Comparison of ENCODE assay signal across 17 cellular contexts in the genomic region with DNA sequence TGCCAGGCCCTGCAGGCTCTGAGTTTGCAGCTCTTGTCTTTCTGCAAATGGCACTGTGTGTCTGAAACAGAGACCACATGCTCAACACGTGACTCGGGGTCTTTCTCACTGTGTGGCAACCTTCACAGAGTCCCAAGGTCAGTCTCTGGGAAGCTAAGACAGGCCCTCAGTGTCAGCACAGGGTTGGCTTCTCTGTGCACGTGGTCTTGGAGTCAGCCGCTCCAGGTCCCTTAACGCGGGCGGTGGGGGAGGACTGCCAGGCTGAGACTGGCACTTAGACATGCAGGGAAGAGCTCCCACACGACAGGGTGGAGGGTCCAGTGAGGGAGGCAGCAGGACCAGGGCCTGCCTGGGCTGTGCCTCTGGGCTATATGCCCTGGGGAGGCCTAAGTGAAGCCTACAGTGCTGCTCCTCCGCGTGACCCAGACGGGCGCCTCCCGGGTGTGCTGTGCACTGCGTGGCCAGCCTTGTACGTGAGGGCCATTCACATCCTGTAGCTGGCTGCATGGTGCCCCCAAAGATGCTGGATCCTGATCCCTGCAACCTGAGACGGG.
DNase-seq lines count a peak whose midpoint lies in the region; ATAC-seq, FAIRE-seq and TF ChIP-seq lines count a peak whose summit lies in the region.
"Had no signal": no experiment of that assay in that cellular context is flagged by ENCODE, and none has a peak within 500 bp of the region (broad histone marks: within the 10 kb centered on the region; RNA-seq: fewer than 3 reads in every experiment).

No MANE protein-coding gene starts in this region.

- DNase-seq in breast epithelium (ENCODE audit: low spot score in 2 of 2) (peak in 1 of 2 donors; percentile 43), MCF 10A (ENCODE audit: unreplicated experiment) (no peak), glutamatergic neuron (peak; percentile 11), ovary (peak in 3 of 5 donors; percentile 23 to 32 (median 30)), upper lobe of right lung (peak; percentile 61), G401 (ENCODE audit: low spot score) (no peak), GM12891 (ENCODE audit: insufficient read length, low spot score) (no peak)
- DNase-seq: activated CD8-positive, alpha-beta T cell treated with anti-CD3 and anti-CD28 coated beads, Interleukin-2, amount 10 ng/mL, durations not matched to agents 7 days and 5 days; immature natural killer cell; NCI-H2107; NCI-H748 treated with DMSO at 0.1 percent for 48 hours; nucleus accumbens; stimulated activated naive CD8-positive, alpha-beta T cell treated with anti-CD3 and anti-CD28 coated beads, Interleukin-15, Interleukin-2, amounts not matched to agents 100 U/mL and 50 U/mL, for 24 hours had no signal

- H3K4me1 Mint-ChIP-seq in MCF 10A (ENCODE audit: insufficient read depth, unreplicated experiment): peaks cover 18% of the 10 kb centered on the region
- peaks cover 23% of the 10 kb centered on the region for H3K4me1 Mint-ChIP-seq in glutamatergic neuron (ENCODE audit: low read depth, unreplicated experiment)
- H3K4me1 Mint-ChIP-seq: activated T-helper 17 cell treated with anti-CD3 and anti-CD28 coated beads, Interleukin-2, amount 50 U/mL, for 72 hours; immature natural killer cell had no signal

- in situ Hi-C loops in G401 (cut with HindIII; ENCODE audit: low sequenced_read_pairs): no loop called here

- H3K4me3 ChIP-seq in breast epithelium: no peak overlapping the region
- no peak overlapping the region for H3K4me3 ChIP-seq in ovary
- H3K4me3 ChIP-seq in upper lobe of right lung: no peak overlapping the region

- TF ChIP-seq POLR2A in breast epithelium (IDR thresholded peaks at IDR 0.05) (no peak), ovary (IDR thresholded peaks at IDR 0.05) (no peak), GM12891 (IDR thresholded peaks at IDR 0.05; ENCODE audit: low read depth, low read length) (no peak)

- no peaks in the 10 kb centered on the region for H3K36me3 ChIP-seq in breast epithelium
- no peaks in the 10 kb centered on the region for H3K36me3 ChIP-seq in ovary
- H3K36me3 ChIP-seq in upper lobe of right lung: no peaks in the 10 kb centered on the region

- 79 to 80% (median 79%) methylated on average over 16 of the region's 16 CpGs for WGBS in ovary, 3 donors

- H3K9me3 Mint-ChIP-seq in MCF 10A (ENCODE audit: unreplicated experiment) (no peaks in the 10 kb centered on the region), glutamatergic neuron (ENCODE audit: unreplicated experiment) (peaks cover 2% of the 10 kb centered on the region)
- H3K9me3 Mint-ChIP-seq: activated T-helper 17 cell treated with anti-CD3 and anti-CD28 coated beads, Interleukin-2, amount 50 U/mL, for 72 hours; immature natural killer cell; mesothelial cell of epicardium had no signal

- POLR2A ChIA-PET in MCF 10A (lab: Yijun Ruan, JAX): interaction anchor here (0.6 kb wide), 1 partner anchor 1944 kb away, joined by 4 read pairs; no protein-coding TSS in a partner anchor

- no peaks in the 10 kb centered on the region for H3K9me3 ChIP-seq in breast epithelium
- H3K9me3 ChIP-seq in ovary: no peaks in the 10 kb centered on the region
- H3K9me3 ChIP-seq in upper lobe of right lung: no peaks in the 10 kb centered on the region

- H3K36me3 Mint-ChIP-seq in MCF 10A (ENCODE audit: insufficient read depth, unreplicated experiment): peaks cover 4% of the 10 kb centered on the region
- peaks cover 4% of the 10 kb centered on the region for H3K36me3 Mint-ChIP-seq in glutamatergic neuron (ENCODE audit: unreplicated experiment)
- H3K36me3 Mint-ChIP-seq: immature natural killer cell, mesothelial cell of epicardium had no signal

- intact Hi-C loops in breast epithelium (cut with DNase I; ENCODE audit: low total_unique reads) (no loop called here), MCF 10A (cut with micrococcal nuclease) (no loop called here), ovary (cut with DNase I) (loop anchor here in 1 of 4 donors (5.0 kb wide), 2 partner anchors 74 to 489 kb away; no protein-coding TSS in a partner anchor), upper lobe of right lung (cut with DNase I) (no loop called here)

- H3K4me1 ChIP-seq in breast epithelium (peaks cover 0 to 33% of the 10 kb centered on the region in 2 donors), ovary (ENCODE audit: insufficient read depth) (peaks cover 60% of the 10 kb centered on the region), upper lobe of right lung (peaks cover 66% of the 10 kb centered on the region)

- H3K27ac Mint-ChIP-seq in MCF 10A (ENCODE audit: low read depth, unreplicated experiment): no peak overlapping the region
- H3K27ac Mint-ChIP-seq in glutamatergic neuron (ENCODE audit: unreplicated experiment): no peak overlapping the region
- H3K27ac Mint-ChIP-seq: activated CD8-positive, alpha-beta T cell treated with anti-CD3 and anti-CD28 coated beads, Interleukin-2, amount 10 ng/mL, durations not matched to agents 7 days and 5 days; activated T-helper 17 cell treated with anti-CD3 and anti-CD28 coated beads, Interleukin-2, amount 50 U/mL, for 72 hours; immature natural killer cell; mesothelial cell of epicardium had no signal

- H3K27me3 ChIP-seq in breast epithelium (peaks cover 0 to 9% of the 10 kb centered on the region in 2 donors), ovary (no peaks in the 10 kb centered on the region), upper lobe of right lung (peaks cover 6% of the 10 kb centered on the region)

- peak overlapping the region; percentile 88 to 89 for H3K27ac ChIP-seq in breast epithelium
- H3K27ac ChIP-seq in ovary: no peak overlapping the region
- peak overlapping the region; percentile 13 for H3K27ac ChIP-seq in upper lobe of right lung

- no peak for TF ChIP-seq EP300 in ovary (IDR thresholded peaks at IDR 0.05)

- H3K4me3 Mint-ChIP-seq in MCF 10A (ENCODE audit: unreplicated experiment) (no peak overlapping the region), glutamatergic neuron (ENCODE audit: unreplicated experiment) (no peak overlapping the region)
- H3K4me3 Mint-ChIP-seq: activated CD8-positive, alpha-beta T cell treated with anti-CD3 and anti-CD28 coated beads, Interleukin-2, amount 10 ng/mL, durations not matched to agents 7 days and 5 days; activated T-helper 17 cell treated with anti-CD3 and anti-CD28 coated beads, Interleukin-2, amount 50 U/mL, for 72 hours; immature natural killer cell; mesothelial cell of epicardium had no signal

- CTCF ChIA-PET in MCF 10A (lab: Yijun Ruan, JAX): no interaction called here

- ATAC-seq in upper lobe of right lung (no peak), HG02678 (IDR thresholded peaks at IDR 0.05; ENCODE audit: unreplicated experiment) (no peak)
- ATAC-seq: activated CD8-positive, alpha-beta T cell treated with anti-CD3 and anti-CD28 coated beads, Interleukin-2, amount 10 ng/mL, durations not matched to agents 7 days and 5 days; activated T-helper 17 cell treated with anti-CD3 and anti-CD28 coated beads, Interleukin-2, amount 50 U/mL, for 72 hours; Panc1; stimulated activated naive CD8-positive, alpha-beta T cell treated with anti-CD3 and anti-CD28 coated beads, Interleukin-15, Interleukin-2, amounts not matched to agents 100 U/mL and 50 U/mL, for 24 hours had no signal

- H3K27me3 Mint-ChIP-seq in MCF 10A (ENCODE audit: insufficient read depth, unreplicated experiment): no peaks in the 10 kb centered on the region
- H3K27me3 Mint-ChIP-seq in glutamatergic neuron (ENCODE audit: unreplicated experiment): peaks cover 4% of the 10 kb centered on the region
- H3K27me3 Mint-ChIP-seq: activated T-helper 17 cell treated with anti-CD3 and anti-CD28 coated beads, Interleukin-2, amount 50 U/mL, for 72 hours had no signal

- no peak for FAIRE-seq in GM12891 (lab: Jason Lieb, UNC)

- TF ChIP-seq CTCF in breast epithelium (IDR thresholded peaks at IDR 0.05) (no peak), MCF 10A (IDR thresholded peaks at IDR 0.05; ENCODE audit: unreplicated experiment) (no peak), glutamatergic neuron (IDR thresholded peaks at IDR 0.05; ENCODE audit: partially characterized antibody, unreplicated experiment) (no peak), ovary (IDR thresholded peaks at IDR 0.05) (no peak), upper lobe of right lung (IDR thresholded peaks at IDR 0.05) (no peak)

- BruUV-seq in MCF 10A (replicated peaks; lab: Mats Ljungman, UMichigan): no TSS peak

TF ChIP-seq in GM12891, 5 proteins besides CTCF, POLR2A, EP300 and RAD21:
- no peak for TF ChIP-seq PAX5 (IDR thresholded peaks at IDR 0.05; ENCODE audit: insufficient read depth, low read length, severe bottlenecking)
- TF ChIP-seq TAF1 (IDR thresholded peaks at IDR 0.05; ENCODE audit: low read depth, low read length): no peak
- no peak for TF ChIP-seq POLR2AphosphoS5 (IDR thresholded peaks at IDR 0.05; ENCODE audit: low read depth, low read length)
- no peak for TF ChIP-seq POU2F2 (IDR thresholded peaks at IDR 0.05; ENCODE audit: low read depth, low read length)
- TF ChIP-seq SPI1 (IDR thresholded peaks at IDR 0.05; ENCODE audit: low read depth, low read length): no peak

Comparison
In these comparisons a context has a peak if more than half of its experiments do, and no peak if none do; other contexts are left out.
1. DNase-seq: peak in glutamatergic neuron (single experiment), ovary (3 of 5) and upper lobe of right lung (single experiment); none in MCF 10A (single experiment), G401 (single experiment) and GM12891 (single experiment).
2. H3K27ac ChIP-seq: peak in breast epithelium (2 of 2) and upper lobe of right lung (single experiment); none in ovary (0 of 2).